In genomic region chr20:36497856-36498255, GRCh38 we compare ENCODE assay signal across 18 cellular contexts. TPM values are rescaled to one million over a fixed set of nuclear protein-coding genes. Genes with fewer than 3 reads are reported as not detected.
DNase-seq lines count a peak whose midpoint lies in the region; ATAC-seq and TF ChIP-seq lines count a peak whose summit lies in the region.
"Had no signal": no experiment of that assay in that cellular context is flagged by ENCODE, and none has a peak within 500 bp of the region (broad histone marks: within the 10 kb centered on the region; RNA-seq: fewer than 3 reads in every experiment).

No MANE protein-coding gene starts in this region.

- H3K4me1 ChIP-seq in H9 (ENCODE audit: insufficient read depth, low read length) (no peaks in the 10 kb centered on the region), right cardiac atrium (ENCODE audit: control insufficient read depth, insufficient read depth, low read length) (peaks cover 11% of the 10 kb centered on the region), sigmoid colon (peaks cover 0 to 39% (median 23%) of the 10 kb centered on the region in 4 donors)

- no peak overlapping the region for H4K91ac ChIP-seq in H9 (ENCODE audit: insufficient read length, low read depth, low read length)

- no peak overlapping the region for H3K4me2 ChIP-seq in H9 (ENCODE audit: insufficient read depth, insufficient read length, low read length)

- TF ChIP-seq POLR2A in sigmoid colon (IDR thresholded peaks at IDR 0.05), result no peak

- H3K36me3 Mint-ChIP-seq in H9 (ENCODE audit: insufficient read depth in 1 of 3, low read depth in 3 of 3), result peaks cover 16 to 65% (median 59%) of the 10 kb centered on the region in 3 experiments; a peak in 6 of 7 replicates
- H3K36me3 Mint-ChIP-seq in chondrocyte (ENCODE audit: low read depth), result peaks cover 34% of the 10 kb centered on the region

- TF ChIP-seq CTCF in H9 (conservative IDR thresholded peaks at IDR 0.05) (no peak), chondrocyte (IDR thresholded peaks at IDR 0.05) (no peak), sigmoid colon (IDR thresholded peaks at IDR 0.05) (no peak)

- H3K27me3 ChIP-seq in H9 (ENCODE audit: insufficient read depth, low read length) (no peaks in the 10 kb centered on the region), right cardiac atrium (ENCODE audit: control insufficient read depth, insufficient read depth) (no peaks in the 10 kb centered on the region), sigmoid colon (no peaks in the 10 kb centered on the region)

- intact Hi-C loops in right cardiac atrium (cut with DNase I) (no loop called here), sigmoid colon (cut with DNase I) (no loop called here)

- no peak overlapping the region for H3K9ac ChIP-seq in H9 (ENCODE audit: extremely low read depth, insufficient read length, low read length)

- H3T11ph ChIP-seq in H9 (ENCODE audit: low read length), result no peak overlapping the region

- H3K27me3 Mint-ChIP-seq in H9 (ENCODE audit: low read depth) (no peaks in the 10 kb centered on the region), chondrocyte (ENCODE audit: low read depth) (no peaks in the 10 kb centered on the region)
- H3K27me3 Mint-ChIP-seq: IgD-negative memory B cell; naive thymus-derived CD4-positive, alpha-beta T cell had no signal

- H4K20me1 ChIP-seq in H9 (ENCODE audit: control insufficient read depth, insufficient read depth, insufficient read length), result no peaks in the 10 kb centered on the region

- no peak overlapping the region for H4K8ac ChIP-seq in H9 (replicated peaks; ENCODE audit: insufficient read length, low read depth, low read length)

- DNase-seq in H9 (no peak), chondrocyte (ENCODE audit: low spot score) (no peak), right cardiac atrium (peak in 2 of 3 donors; percentile 52 to 72), sigmoid colon (peak; percentile 58), NCI-H2227 (lab: John Stamatoyannopoulos, UW; ENCODE audit: unreplicated experiment) (no peak), MV-4-11 (lab: John Stamatoyannopoulos, UW) (no peak), NCI-H1417 treated with DMSO at 0.1 percent for 48 hours (lab: John Stamatoyannopoulos, UW) (no peak), NCI-H2029 treated with DMSO at 0.1 percent for 48 hours (lab: John Stamatoyannopoulos, UW) (no peak)
- DNase-seq: activated effector memory CD4-positive, alpha-beta T cell treated with Interleukin-2 at 50 U/mL for 16 hours; amniotic stem cell; CD8-positive, alpha-beta T cell; naive thymus-derived CD4-positive, alpha-beta T cell; NCI-H2081 treated with DMSO at 0.1 percent for 48 hours; NCI-H524 treated with DMSO at 0.1 percent for 48 hours; stimulated activated naive CD8-positive, alpha-beta T cell treated with anti-CD3 and anti-CD28 coated beads, Interleukin-15, Interleukin-2, amounts not matched to agents 100 U/mL and 50 U/mL, for 24 hours had no signal

- no peaks in the 10 kb centered on the region for H3K79me1 ChIP-seq in H9 (ENCODE audit: insufficient read depth, low read depth, low read length, poor library complexity, severe bottlenecking)

- H3K4me1 Mint-ChIP-seq in H9 (peaks cover 0 to 3% of the 10 kb centered on the region in 2 experiments; a peak in 1 of 4 replicates), chondrocyte (ENCODE audit: low read depth) (peaks cover 48% of the 10 kb centered on the region)

- no peak overlapping the region for H3K4me3 Mint-ChIP-seq in H9
- H3K4me3 Mint-ChIP-seq in chondrocyte (ENCODE audit: unreplicated experiment), result no peak overlapping the region
- H3K4me3 Mint-ChIP-seq: CD8-positive, alpha-beta T cell; IgD-negative memory B cell; naive thymus-derived CD4-positive, alpha-beta T cell; T-helper 2 cell treated with Interferon-gamma antibody and Interleukin-4, amounts not matched to agents 5 μg/mL and 100 μg/mL, for 36 hours had no signal

- H2BK20ac ChIP-seq in H9 (ENCODE audit: low read depth, low read length, poor library complexity, severe bottlenecking), result no peak overlapping the region

- H3K23ac ChIP-seq in H9 (ENCODE audit: insufficient read length, low read depth, low read length), result no peak overlapping the region

- no CpG with 5 or more reads among the region's 4 CpGs for WGBS in H9 (ENCODE audit: extremely low coverage, insufficient read length, low lambda C conversion rate)
- WGBS in right cardiac atrium, result 36% methylated on average over 4 of the region's 4 CpGs
- 87 to 88% methylated on average over 4 of the region's 4 CpGs for WGBS in sigmoid colon, 2 donors

- peak overlapping the region in 2 of 3 experiments; percentile 38 to 73; a peak in 2 of 7 replicates for H3K27ac Mint-ChIP-seq in H9
- peak overlapping the region; percentile 61 for H3K27ac Mint-ChIP-seq in chondrocyte (ENCODE audit: unreplicated experiment)
- H3K27ac Mint-ChIP-seq: CD8-positive, alpha-beta T cell; T-helper 2 cell treated with Interferon-gamma antibody and Interleukin-4, amounts not matched to agents 5 μg/mL and 100 μg/mL, for 36 hours had no signal

- no peak overlapping the region for H2BK12ac ChIP-seq in H9 (ENCODE audit: insufficient read length, low read depth, low read length)

- H3K4me3 ChIP-seq in right cardiac atrium (ENCODE audit: low read length) (no peak overlapping the region), sigmoid colon (no peak overlapping the region)

- H3K18ac ChIP-seq in H9 (ENCODE audit: insufficient read length, low read depth, low read length), result no peak overlapping the region

- H3K27ac ChIP-seq in H9 (ENCODE audit: insufficient read length, low read depth, low read length) (no peak overlapping the region), right cardiac atrium (ENCODE audit: low read length) (peak overlapping the region; percentile 65), sigmoid colon (peak overlapping the region in 2 of 4 donors; percentile 2 to 16)

- H4K5ac ChIP-seq in H9 (ENCODE audit: insufficient read length, low read depth, low read length), result no peak overlapping the region

- H3K4ac ChIP-seq in H9 (ENCODE audit: low read depth, low read length), result no peak overlapping the region

- H3K23me2 ChIP-seq in H9 (ENCODE audit: insufficient read length, low read depth, low read length, poor library complexity, severe bottlenecking), result no peaks in the 10 kb centered on the region

- no peaks in the 10 kb centered on the region for H3K79me2 ChIP-seq in H9 (ENCODE audit: insufficient read depth, low read length)

- no peak overlapping the region for H2BK15ac ChIP-seq in H9 (ENCODE audit: low read depth, low read length)

- no peak overlapping the region for H2BK120ac ChIP-seq in H9 (ENCODE audit: low read depth, low read length, poor library complexity, severe bottlenecking)

- H2AK5ac ChIP-seq in H9 (ENCODE audit: insufficient read length, low read length), result no peak overlapping the region

- H2AFZ ChIP-seq in H9 (ENCODE audit: low read length), result no peak overlapping the region

- no peak overlapping the region for H3K56ac ChIP-seq in H9 (ENCODE audit: insufficient read length, low read depth, low read length)

- no peak overlapping the region for H3K14ac ChIP-seq in H9 (ENCODE audit: insufficient read depth, low read length)

- H3K9me3 ChIP-seq in H9 (ENCODE audit: control insufficient read depth, low read depth, low read length) (no peaks in the 10 kb centered on the region), right cardiac atrium (ENCODE audit: control insufficient read depth, low read length) (no peaks in the 10 kb centered on the region), sigmoid colon (no peaks in the 10 kb centered on the region)

- peaks cover 39 to 70% (median 53%) of the 10 kb centered on the region in 4 donors for H3K36me3 ChIP-seq in sigmoid colon

- no peaks in the 10 kb centered on the region for H3K9me3 Mint-ChIP-seq in H9
- no peaks in the 10 kb centered on the region for H3K9me3 Mint-ChIP-seq in chondrocyte (ENCODE audit: low read depth)
- H3K9me3 Mint-ChIP-seq: CD8-positive, alpha-beta T cell; IgD-negative memory B cell; naive thymus-derived CD4-positive, alpha-beta T cell; T-helper 2 cell treated with Interferon-gamma antibody and Interleukin-4, amounts not matched to agents 5 μg/mL and 100 μg/mL, for 36 hours had no signal

- ATAC-seq in right cardiac atrium, result peak; percentile 75 to 77
- ATAC-seq: CD8-positive, alpha-beta T cell; naive thymus-derived CD4-positive, alpha-beta T cell; stimulated activated naive CD8-positive, alpha-beta T cell treated with anti-CD3 and anti-CD28 coated beads, Interleukin-15, Interleukin-2, amounts not matched to agents 100 U/mL and 50 U/mL, for 24 hours had no signal

- no peak overlapping the region for H2BK5ac ChIP-seq in H9 (ENCODE audit: insufficient read length, low read length)

- no peak for TF ChIP-seq EP300 in sigmoid colon (IDR thresholded peaks at IDR 0.05)

RNA-seq across cellular contexts. Expression of gene MYL9, which starts 43.5 kb away (rescaled TPM):
- total RNA-seq in H9 (2021) (217 and 218 TPM in 2 replicates), chondrocyte (237 to 1,930 TPM (median 1,885 TPM) in 3 replicates), right cardiac atrium (1,000 to 10,000 TPM; 1,717 to 2,567 (median 2,144) TPM), sigmoid colon (1,000 to 10,000 TPM; 1,167 to 2,082 (median 1,738) TPM)
- polyA plus RNA-seq in right cardiac atrium (1,393 TPM), sigmoid colon (100 to 1,000 TPM in 2 of 3 donors, 10 to 100 TPM in 1; 26.4 to 168 (median 105) TPM)
- total RNA-seq: CD8-positive, alpha-beta T cell; OCI-LY7 had no signal
- polyA plus RNA-seq: naive thymus-derived CD4-positive, alpha-beta T cell had no signal

Comparison
In these comparisons a context has a peak if more than half of its experiments do, and no peak if none do; other contexts are left out.
1. DNase-seq: peak in right cardiac atrium (2 of 3) and sigmoid colon (single experiment); none in H9 (single experiment), chondrocyte (single experiment), NCI-H2227 (single experiment), MV-4-11 (single experiment), NCI-H1417 treated with DMSO at 0.1 percent for 48 hours (single experiment) and NCI-H2029 treated with DMSO at 0.1 percent for 48 hours (single experiment).